ENCODE assay signal across 22 cellular contexts in the genomic region with DNA sequence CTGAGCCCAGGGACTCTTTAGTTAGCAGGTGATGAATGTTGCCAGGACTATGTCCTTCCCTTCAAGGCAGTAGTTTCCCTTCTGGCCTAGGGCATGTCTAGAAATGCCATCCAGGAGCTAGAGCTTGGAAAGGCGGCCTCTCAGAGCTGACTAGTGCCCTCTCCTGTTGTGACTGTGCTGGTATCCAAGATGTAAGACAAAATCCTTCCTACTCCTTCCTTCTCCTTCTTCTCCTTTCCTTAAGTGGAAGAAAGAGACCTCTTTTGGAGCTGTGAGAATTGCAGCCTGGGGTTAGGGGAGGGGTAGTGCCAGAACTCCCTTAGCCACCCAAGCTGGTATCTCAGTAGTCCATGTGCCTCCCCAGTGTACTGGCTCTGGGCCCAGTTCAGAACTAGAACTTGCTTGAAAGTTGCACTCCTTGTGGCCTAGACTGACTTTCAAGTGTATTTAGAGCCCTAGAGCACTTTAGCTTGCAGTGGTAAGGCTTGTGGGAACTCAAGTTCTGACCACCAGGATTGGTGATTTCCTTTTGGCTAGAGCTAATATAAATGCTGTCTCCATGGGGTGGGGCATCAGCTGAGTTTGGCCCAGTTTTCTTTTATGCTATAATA.
DNase-seq lines count a peak whose midpoint lies in the region; ATAC-seq and TF ChIP-seq lines count a peak whose summit lies in the region.
"Had no signal": no experiment of that assay in that cellular context is flagged by ENCODE, and none has a peak within 500 bp of the region (broad histone marks: within the 10 kb centered on the region; RNA-seq: fewer than 3 reads in every experiment).

No MANE protein-coding gene starts in this region.

- H3K27ac Mint-ChIP-seq in endodermal cell = no peak overlapping the region
- H3K27ac Mint-ChIP-seq: CD4-positive, alpha-beta memory T cell; T-cell had no signal

- H3K9me3 Mint-ChIP-seq in endodermal cell = no peaks in the 10 kb centered on the region

- no peaks in the 10 kb centered on the region for H3K9me3 ChIP-seq in endodermal cell (ENCODE audit: control insufficient read depth, low read length)
- H3K9me3 ChIP-seq: Caco-2 had no signal

- H3K27me3 ChIP-seq in endodermal cell (ENCODE audit: control insufficient read depth, insufficient read depth, low read length, poor library complexity, severe bottlenecking) = no peaks in the 10 kb centered on the region
- H3K27me3 ChIP-seq: BLaER1 treated with 17β-estradiol and CSF1 and Interleukin-3, amounts not matched to agents 10 nM and 100 nM had no signal

- H3K27me3 Mint-ChIP-seq in endodermal cell (ENCODE audit: insufficient read depth) = peaks cover 3% of the 10 kb centered on the region

- H3K4me1 Mint-ChIP-seq in endodermal cell = peaks cover 12% of the 10 kb centered on the region
- H3K4me1 Mint-ChIP-seq: CD4-positive, alpha-beta memory T cell; T-cell had no signal

- H3K4me1 ChIP-seq in endodermal cell (ENCODE audit: control insufficient read depth, insufficient read depth, low read length) = no peaks in the 10 kb centered on the region
- H3K4me1 ChIP-seq: BLaER1 treated with 17β-estradiol and CSF1 and Interleukin-3, amounts not matched to agents 10 nM and 100 nM; Caco-2 had no signal

- H3K27ac ChIP-seq in endodermal cell (ENCODE audit: low read depth, low read length) = no peak overlapping the region
- H3K27ac ChIP-seq: 22Rv1; BLaER1 treated with 17β-estradiol and CSF1 and Interleukin-3, amounts not matched to agents 10 nM and 100 nM; RWPE1 had no signal

- WGBS in endodermal cell (ENCODE audit: insufficient coverage in 1 of 2, insufficient read length in 1 of 2), 2 experiments = 95% methylated on average over 1 of the region's 1 CpG; no CpG with 5 or more reads in 1 of the 2 experiments

- H3K36me3 ChIP-seq in endodermal cell (ENCODE audit: control insufficient read depth, insufficient read depth, low read length) = no peaks in the 10 kb centered on the region
- H3K36me3 ChIP-seq: BLaER1 treated with 17β-estradiol and CSF1 and Interleukin-3, amounts not matched to agents 10 nM and 100 nM had no signal

- no peaks in the 10 kb centered on the region for H3K36me3 Mint-ChIP-seq in endodermal cell (ENCODE audit: low read depth)
- H3K36me3 Mint-ChIP-seq: CD4-positive, alpha-beta memory T cell; T-cell had no signal

- no peak overlapping the region for H3K9ac ChIP-seq in endodermal cell (ENCODE audit: extremely low read depth, low read length, poor library complexity, severe bottlenecking)
- H3K9ac ChIP-seq: BLaER1 treated with 17β-estradiol and CSF1 and Interleukin-3, amounts not matched to agents 10 nM and 100 nM had no signal

- ATAC-seq in GM19328 (IDR thresholded peaks at IDR 0.05; ENCODE audit: unreplicated experiment) = no peak
- no peak for ATAC-seq in GM19035 (IDR thresholded peaks at IDR 0.05; ENCODE audit: unreplicated experiment)
- ATAC-seq: GM12878, K562, T-cell had no signal

- TF ChIP-seq CTCF in endodermal cell (conservative IDR thresholded peaks at IDR 0.05) = peak; percentile 65

- H3K4me3 Mint-ChIP-seq in endodermal cell = no peak overlapping the region
- H3K4me3 Mint-ChIP-seq: CD4-positive, alpha-beta memory T cell; T-cell had no signal

- no peak overlapping the region for H3K4me3 ChIP-seq in endodermal cell (ENCODE audit: low read length)
- H3K4me3 ChIP-seq: BLaER1 treated with 17β-estradiol and CSF1 and Interleukin-3, amounts not matched to agents 10 nM and 100 nM; GM12878; K562 had no signal

- DNase-seq in DMS 273 (lab: John Stamatoyannopoulos, UW; ENCODE audit: unreplicated experiment) = peak; percentile 36
- no peak for DNase-seq in DMS 273 treated with DMSO at 0.1 percent for 48 hours (lab: John Stamatoyannopoulos, UW)
- DNase-seq in HT1080 (ENCODE audit: low read depth) = peak; percentile 27
- DNase-seq in endodermal cell = peak; percentile 66
- no peak for DNase-seq in NK-92 treated with Interleukin-12 subunit alpha and Interleukin-12 subunit beta, amount 100 ng/mL, for 24 hours (lab: John Stamatoyannopoulos, UW)
- no peak for DNase-seq in HPDE6-E6E7 (ENCODE audit: extremely low spot score)
- DNase-seq: Caco-2; CD4-positive, alpha-beta memory T cell; EL; MM.1S; NCI-H1092; NCI-H1436; NCI-H1930; NCI-H510A; T-cell had no signal

Comparison
In these comparisons a context has a peak if more than half of its experiments do, and no peak if none do; other contexts are left out.
1. DNase-seq: peak in DMS 273 (single experiment), HT1080 (single experiment) and endodermal cell (single experiment); none in DMS 273 treated with DMSO at 0.1 percent for 48 hours (single experiment), NK-92 treated with Interleukin-12 subunit alpha and Interleukin-12 subunit beta, amount 100 ng/mL, for 24 hours (single experiment) and HPDE6-E6E7 (single experiment).